9 cellular contexts compared by ENCODE assay signal in the genomic region with DNA sequence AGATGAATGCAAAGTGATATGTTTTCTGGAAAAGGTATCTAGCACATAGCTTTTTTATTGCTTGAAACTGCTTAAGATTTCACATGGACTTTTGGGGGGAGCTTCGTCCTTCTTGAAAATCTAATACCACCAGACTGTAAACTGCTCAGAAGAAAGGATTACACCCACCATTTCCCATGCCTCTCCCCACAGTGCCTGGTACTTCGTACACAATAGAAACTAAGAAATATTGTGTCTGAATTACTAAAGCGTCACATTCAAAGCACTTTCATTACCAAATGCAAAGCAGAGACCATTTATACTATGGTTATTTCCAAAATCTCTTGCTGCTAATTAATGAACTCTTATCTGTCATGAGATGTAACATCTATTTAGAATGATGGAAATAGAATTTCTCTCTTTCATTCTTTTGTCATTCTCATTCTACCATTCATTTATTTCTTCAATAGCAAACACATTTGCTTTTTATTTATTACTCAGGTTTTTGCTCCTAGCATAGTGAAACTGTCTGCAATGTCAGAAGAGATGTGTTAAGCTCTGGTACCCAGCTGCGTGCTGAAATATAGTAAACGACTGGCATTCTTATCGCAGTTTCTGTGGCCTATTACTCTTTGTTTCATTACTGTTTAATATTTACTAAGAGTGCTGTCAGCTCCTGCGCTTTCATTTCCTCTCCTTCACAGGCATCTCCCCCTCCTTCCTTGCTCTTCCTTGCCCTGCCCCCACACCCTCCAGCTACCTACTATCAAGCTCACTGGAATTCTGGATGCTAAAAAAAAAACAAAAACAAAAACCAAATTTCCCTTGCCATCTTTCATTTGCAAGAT. TPM values are rescaled to one million over a fixed set of nuclear protein-coding genes. Genes with fewer than 3 reads are reported as not detected.
DNase-seq lines count a peak whose midpoint lies in the region; ATAC-seq and TF ChIP-seq lines count a peak whose summit lies in the region.
"Had no signal": no experiment of that assay in that cellular context is flagged by ENCODE, and none has a peak within 500 bp of the region (broad histone marks: within the 10 kb centered on the region; RNA-seq: fewer than 3 reads in every experiment).

No MANE protein-coding gene starts in this region.

- peak overlapping the region; percentile 54 for H3K4me2 ChIP-seq in GM23338

- no peaks in the 10 kb centered on the region for H3K36me3 ChIP-seq in GM23338 (ENCODE audit: insufficient read depth)

- H3K27me3 ChIP-seq in GM23338 (ENCODE audit: insufficient read depth): no peaks in the 10 kb centered on the region

- H3K4me1 Mint-ChIP-seq in GM23338 (peaks cover 55% of the 10 kb centered on the region), nephron progenitor cell (peaks cover 19% of the 10 kb centered on the region)

- H4K20me1 ChIP-seq in GM23338 (replicated peaks; ENCODE audit: insufficient read depth): no peaks in the 10 kb centered on the region

- peaks cover 54% of the 10 kb centered on the region for H3K4me1 ChIP-seq in GM23338 (ENCODE audit: insufficient read depth)

- H3K4me3 Mint-ChIP-seq in GM23338 (no peak overlapping the region; the same call in 1 of the 3 replicates), nephron progenitor cell (no peak overlapping the region)
- H3K4me3 Mint-ChIP-seq: stimulated activated naive CD8-positive, alpha-beta T cell treated with anti-CD3 and anti-CD28 coated beads, Interleukin-15, Interleukin-2, amounts not matched to agents 100 ng/mL and 50 ng/mL, for 24 hours had no signal

- H3K9me2 ChIP-seq in GM23338 (ENCODE audit: insufficient read depth): no peaks in the 10 kb centered on the region

- H3K9me3 Mint-ChIP-seq in GM23338: no peaks in the 10 kb centered on the region
- H3K9me3 Mint-ChIP-seq in nephron progenitor cell: no peaks in the 10 kb centered on the region
- H3K9me3 Mint-ChIP-seq: stimulated activated naive CD8-positive, alpha-beta T cell treated with anti-CD3 and anti-CD28 coated beads, Interleukin-15, Interleukin-2, amounts not matched to agents 100 ng/mL and 50 ng/mL, for 24 hours had no signal

- ATAC-seq in GM18873 (IDR thresholded peaks at IDR 0.05; ENCODE audit: low FRiP score, unreplicated experiment) (peak; percentile 84), GM23338 (peak; percentile 21; the same call in 2 of the 3 replicates), HG03558 (IDR thresholded peaks at IDR 0.05; ENCODE audit: extremely low read depth, unreplicated experiment) (peak; percentile 85), omental fat pad (ENCODE audit: low FRiP score) (no peak)

- H3F3A ChIP-seq in GM23338 (replicated peaks; ENCODE audit: low read depth): no peaks in the 10 kb centered on the region; the same call in 1 of the 2 replicates

- H3K27ac ChIP-seq in GM23338 (ENCODE audit: low read depth): no peak overlapping the region

- no peak overlapping the region; the same call in 1 of the 2 replicates for H3K4me3 ChIP-seq in GM23338

- H3K79me2 ChIP-seq in GM23338 (replicated peaks; ENCODE audit: insufficient read depth): no peaks in the 10 kb centered on the region

- peak overlapping the region; percentile 95 for H2AFZ ChIP-seq in GM23338

- H3K27ac Mint-ChIP-seq in GM23338 (peak overlapping the region; percentile 44; the same call in 1 of the 2 replicates), nephron progenitor cell (peak overlapping the region; percentile 77)
- H3K27ac Mint-ChIP-seq: stimulated activated naive CD8-positive, alpha-beta T cell treated with anti-CD3 and anti-CD28 coated beads, Interleukin-15, Interleukin-2, amounts not matched to agents 100 ng/mL and 50 ng/mL, for 24 hours had no signal

- H3K27me3 Mint-ChIP-seq in GM23338 (ENCODE audit: insufficient read depth, low read depth, poor library complexity) (peaks cover 3% of the 10 kb centered on the region), nephron progenitor cell (ENCODE audit: low read depth, poor library complexity) (peaks cover 6% of the 10 kb centered on the region)

- DNase-seq in GM23338 (ENCODE audit: low spot score) (peak; percentile 53), nephron progenitor cell (no peak), omental fat pad (ENCODE audit: low spot score) (no peak), NCI-H524 treated with DMSO at 0.1 percent for 48 hours (lab: John Stamatoyannopoulos, UW) (no peak), NCI-H2107 (lab: John Stamatoyannopoulos, UW) (no peak)
- no peak for DNase-seq in stimulated activated CD4-positive, alpha-beta T cell treated with anti-CD3 and anti-CD28 coated beads, Interleukin-4, amount 100 ng/mL, for 4 hours

- TF ChIP-seq CTCF in GM23338 (conservative IDR thresholded peaks at IDR 0.05; ENCODE audit: low read depth in 2 of 2) (no peak), nephron progenitor cell (IDR thresholded peaks at IDR 0.05) (no peak), omental fat pad (IDR thresholded peaks at IDR 0.05) (no peak)

- H3K36me3 Mint-ChIP-seq in GM23338 (ENCODE audit: low read depth): no peaks in the 10 kb centered on the region
- no peaks in the 10 kb centered on the region for H3K36me3 Mint-ChIP-seq in nephron progenitor cell (ENCODE audit: low read depth)

TF ChIP-seq in GM23338, 12 proteins besides CTCF, POLR2A, EP300 and RAD21 (continues in another document):
- TF ChIP-seq EZH2 (IDR thresholded peaks at IDR 0.05; ENCODE audit: low read depth, unreplicated experiment) (no peak), STAT1 (IDR thresholded peaks at IDR 0.05; ENCODE audit: unreplicated experiment) (no peak), POLR2AphosphoS5 (IDR thresholded peaks at IDR 0.05; ENCODE audit: low read depth) (no peak)
- TF ChIP-seq, protein P1, sequence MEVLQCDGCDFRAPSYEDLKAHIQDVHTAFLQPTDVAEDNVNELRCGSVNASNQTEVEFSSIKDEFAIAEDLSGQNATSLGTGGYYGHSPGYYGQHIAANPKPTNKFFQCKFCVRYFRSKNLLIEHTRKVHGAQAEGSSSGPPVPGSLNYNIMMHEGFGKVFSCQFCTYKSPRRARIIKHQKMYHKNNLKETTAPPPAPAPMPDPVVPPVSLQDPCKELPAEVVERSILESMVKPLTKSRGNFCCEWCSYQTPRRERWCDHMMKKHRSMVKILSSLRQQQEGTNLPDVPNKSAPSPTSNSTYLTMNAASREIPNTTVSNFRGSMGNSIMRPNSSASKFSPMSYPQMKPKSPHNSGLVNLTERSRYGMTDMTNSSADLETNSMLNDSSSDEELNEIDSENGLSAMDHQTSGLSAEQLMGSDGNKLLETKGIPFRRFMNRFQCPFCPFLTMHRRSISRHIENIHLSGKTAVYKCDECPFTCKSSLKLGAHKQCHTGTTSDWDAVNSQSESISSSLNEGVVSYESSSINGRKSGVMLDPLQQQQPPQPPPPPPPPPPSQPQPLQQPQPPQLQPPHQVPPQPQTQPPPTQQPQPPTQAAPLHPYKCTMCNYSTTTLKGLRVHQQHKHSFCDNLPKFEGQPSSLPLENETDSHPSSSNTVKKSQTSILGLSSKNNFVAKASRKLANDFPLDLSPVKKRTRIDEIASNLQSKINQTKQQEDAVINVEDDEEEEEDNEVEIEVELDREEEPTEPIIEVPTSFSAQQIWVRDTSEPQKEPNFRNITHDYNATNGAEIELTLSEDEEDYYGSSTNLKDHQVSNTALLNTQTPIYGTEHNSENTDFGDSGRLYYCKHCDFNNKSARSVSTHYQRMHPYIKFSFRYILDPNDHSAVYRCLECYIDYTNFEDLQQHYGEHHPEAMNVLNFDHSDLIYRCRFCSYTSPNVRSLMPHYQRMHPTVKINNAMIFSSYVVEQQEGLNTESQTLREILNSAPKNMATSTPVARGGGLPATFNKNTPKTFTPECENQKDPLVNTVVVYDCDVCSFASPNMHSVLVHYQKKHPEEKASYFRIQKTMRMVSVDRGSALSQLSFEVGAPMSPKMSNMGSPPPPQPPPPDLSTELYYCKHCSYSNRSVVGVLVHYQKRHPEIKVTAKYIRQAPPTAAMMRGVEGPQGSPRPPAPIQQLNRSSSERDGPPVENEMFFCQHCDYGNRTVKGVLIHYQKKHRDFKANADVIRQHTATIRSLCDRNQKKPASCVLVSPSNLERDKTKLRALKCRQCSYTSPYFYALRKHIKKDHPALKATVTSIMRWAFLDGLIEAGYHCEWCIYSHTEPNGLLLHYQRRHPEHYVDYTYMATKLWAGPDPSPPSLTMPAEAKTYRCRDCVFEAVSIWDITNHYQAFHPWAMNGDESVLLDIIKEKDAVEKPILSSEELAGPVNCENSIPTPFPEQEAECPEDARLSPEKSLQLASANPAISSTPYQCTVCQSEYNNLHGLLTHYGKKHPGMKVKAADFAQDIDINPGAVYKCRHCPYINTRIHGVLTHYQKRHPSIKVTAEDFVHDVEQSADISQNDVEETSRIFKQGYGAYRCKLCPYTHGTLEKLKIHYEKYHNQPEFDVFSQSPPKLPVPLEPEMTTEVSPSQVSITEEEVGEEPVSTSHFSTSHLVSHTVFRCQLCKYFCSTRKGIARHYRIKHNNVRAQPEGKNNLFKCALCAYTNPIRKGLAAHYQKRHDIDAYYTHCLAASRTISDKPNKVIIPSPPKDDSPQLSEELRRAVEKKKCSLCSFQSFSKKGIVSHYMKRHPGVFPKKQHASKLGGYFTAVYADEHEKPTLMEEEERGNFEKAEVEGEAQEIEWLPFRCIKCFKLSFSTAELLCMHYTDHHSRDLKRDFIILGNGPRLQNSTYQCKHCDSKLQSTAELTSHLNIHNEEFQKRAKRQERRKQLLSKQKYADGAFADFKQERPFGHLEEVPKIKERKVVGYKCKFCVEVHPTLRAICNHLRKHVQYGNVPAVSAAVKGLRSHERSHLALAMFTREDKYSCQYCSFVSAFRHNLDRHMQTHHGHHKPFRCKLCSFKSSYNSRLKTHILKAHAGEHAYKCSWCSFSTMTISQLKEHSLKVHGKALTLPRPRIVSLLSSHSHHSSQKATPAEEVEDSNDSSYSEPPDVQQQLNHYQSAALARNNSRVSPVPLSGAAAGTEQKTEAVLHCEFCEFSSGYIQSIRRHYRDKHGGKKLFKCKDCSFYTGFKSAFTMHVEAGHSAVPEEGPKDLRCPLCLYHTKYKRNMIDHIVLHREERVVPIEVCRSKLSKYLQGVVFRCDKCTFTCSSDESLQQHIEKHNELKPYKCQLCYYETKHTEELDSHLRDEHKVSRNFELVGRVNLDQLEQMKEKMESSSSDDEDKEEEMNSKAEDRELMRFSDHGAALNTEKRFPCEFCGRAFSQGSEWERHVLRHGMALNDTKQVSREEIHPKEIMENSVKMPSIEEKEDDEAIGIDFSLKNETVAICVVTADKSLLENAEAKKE (CRISPR knock-in tag; IDR thresholded peaks at IDR 0.05): no peak
- TF ChIP-seq, protein P2, sequence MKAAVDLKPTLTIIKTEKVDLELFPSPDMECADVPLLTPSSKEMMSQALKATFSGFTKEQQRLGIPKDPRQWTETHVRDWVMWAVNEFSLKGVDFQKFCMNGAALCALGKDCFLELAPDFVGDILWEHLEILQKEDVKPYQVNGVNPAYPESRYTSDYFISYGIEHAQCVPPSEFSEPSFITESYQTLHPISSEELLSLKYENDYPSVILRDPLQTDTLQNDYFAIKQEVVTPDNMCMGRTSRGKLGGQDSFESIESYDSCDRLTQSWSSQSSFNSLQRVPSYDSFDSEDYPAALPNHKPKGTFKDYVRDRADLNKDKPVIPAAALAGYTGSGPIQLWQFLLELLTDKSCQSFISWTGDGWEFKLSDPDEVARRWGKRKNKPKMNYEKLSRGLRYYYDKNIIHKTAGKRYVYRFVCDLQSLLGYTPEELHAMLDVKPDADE (IDR thresholded peaks at IDR 0.05): no peak

RNA-seq across cellular contexts. Expression of a gene that starts 51.4 kb away (rescaled TPM):
- total RNA-seq in GM23338 (2014; rRNA removed; shearing (Covaris generic)): 52.7 and 63.1 TPM in 2 replicates
- 8.5 and 10.2 TPM in 2 replicates for polyA plus RNA-seq in GM23338 (2016; fragmentation: Nextera tagmentation; extraction: Ambion mirVana)
- 100 to 1,000 TPM in 1 of 4 donors, 10 to 100 TPM in 3; 47.2 to 105 (median 50.2) TPM for total RNA-seq in omental fat pad
